Comparison of ENCODE assay signal across 8 cellular contexts in the genomic region with DNA sequence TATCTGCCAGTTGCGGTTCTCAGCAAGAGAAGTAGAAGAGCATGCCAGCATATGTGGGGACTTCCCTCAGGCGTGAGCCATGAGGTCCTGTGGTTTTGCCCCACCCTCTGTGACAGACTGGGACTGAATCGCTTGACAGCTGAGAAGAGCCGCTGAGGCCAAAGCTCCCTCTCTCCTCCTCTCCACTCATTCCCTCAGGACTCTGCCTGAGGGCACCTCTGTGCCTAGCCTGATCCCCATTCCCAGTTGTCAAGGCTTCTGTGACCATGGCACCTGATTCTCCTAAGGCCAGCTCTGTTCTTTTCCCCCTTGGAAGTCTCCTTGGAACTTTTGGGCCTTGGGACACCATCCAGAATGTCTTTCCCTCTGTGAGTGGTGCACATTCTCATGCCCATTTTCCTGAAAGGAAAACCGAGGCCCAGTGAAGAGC. TPM values are rescaled to one million over a fixed set of nuclear protein-coding genes. Genes with fewer than 3 reads are reported as not detected.
DNase-seq lines count a peak whose midpoint lies in the region; ATAC-seq and TF ChIP-seq lines count a peak whose summit lies in the region.

No MANE protein-coding gene starts in this region.

- H3K4me3 Mint-ChIP-seq in activated T-helper 1 cell treated with anti-CD3 and anti-CD28 coated beads, Interleukin-12 subunit alpha, Interleukin-12 subunit beta, Interleukin-2, Interleukin-4 antibody, amounts not matched to agents 30 ng/mL and 10 ng/mL and 1 ng/mL, durations not matched to agents 14 hours and 24 hours and 36 hours = peak overlapping the region; percentile 8
- H3K4me3 Mint-ChIP-seq in natural killer cell treated with Interleukin-12 subunit alpha and Interleukin-12 subunit beta and Interleukin-15 and Interleukin-18, amount 100 ng/mL, for 72 hours = no peak overlapping the region

- peak; percentile 77 for ATAC-seq in GM19043 (IDR thresholded peaks at IDR 0.05; ENCODE audit: low read depth, unreplicated experiment)
- ATAC-seq in natural killer cell treated with Interleukin-12 subunit alpha and Interleukin-12 subunit beta and Interleukin-15 and Interleukin-18, amount 100 ng/mL, for 72 hours = peak; percentile 72 to 74
- no peak for ATAC-seq in HG02981 (IDR thresholded peaks at IDR 0.05; ENCODE audit: unreplicated experiment)

- peak overlapping the region; percentile 71 for H2AFZ ChIP-seq in MM.1S (ENCODE audit: low read length)

- POLR2A ChIA-PET in RWPE1 (lab: Yijun Ruan, JAX; ENCODE audit: low non-redundant PET) = no interaction called here

- CTCF ChIA-PET in RWPE1 (lab: Yijun Ruan, JAX) = no interaction called here

- H3K36me3 ChIP-seq in MM.1S (replicated peaks; ENCODE audit: insufficient read depth, low read length) (no peaks in the 10 kb centered on the region), MG63 (no peaks in the 10 kb centered on the region)

- H4K20me1 ChIP-seq in MM.1S (ENCODE audit: insufficient read depth, low read length) = no peaks in the 10 kb centered on the region

- peaks cover 14% of the 10 kb centered on the region for H3K4me1 ChIP-seq in MM.1S (ENCODE audit: low read length)

- H3K9me3 Mint-ChIP-seq in activated T-helper 1 cell treated with anti-CD3 and anti-CD28 coated beads, Interleukin-12 subunit alpha, Interleukin-12 subunit beta, Interleukin-2, Interleukin-4 antibody, amounts not matched to agents 30 ng/mL and 10 ng/mL and 1 ng/mL, durations not matched to agents 14 hours and 24 hours and 36 hours = no peaks in the 10 kb centered on the region
- no peaks in the 10 kb centered on the region for H3K9me3 Mint-ChIP-seq in natural killer cell treated with Interleukin-12 subunit alpha and Interleukin-12 subunit beta and Interleukin-15 and Interleukin-18, amount 100 ng/mL, for 72 hours

- no peaks in the 10 kb centered on the region for H3K36me3 Mint-ChIP-seq in activated T-helper 1 cell treated with anti-CD3 and anti-CD28 coated beads, Interleukin-12 subunit alpha, Interleukin-12 subunit beta, Interleukin-2, Interleukin-4 antibody, amounts not matched to agents 30 ng/mL and 10 ng/mL and 1 ng/mL, durations not matched to agents 14 hours and 24 hours and 36 hours (ENCODE audit: low read depth)
- no peaks in the 10 kb centered on the region for H3K36me3 Mint-ChIP-seq in natural killer cell treated with Interleukin-12 subunit alpha and Interleukin-12 subunit beta and Interleukin-15 and Interleukin-18, amount 100 ng/mL, for 72 hours

- H3K4me2 ChIP-seq in MM.1S (ENCODE audit: low read depth, low read length) = peak overlapping the region; percentile 75

- peaks cover 4% of the 10 kb centered on the region; the same call in 1 of the 2 replicates for H3F3A ChIP-seq in MM.1S (ENCODE audit: insufficient read depth, low read length)

- TF ChIP-seq CTCF in MM.1S (IDR thresholded peaks at IDR 0.05; ENCODE audit: low read length) (no peak), RWPE1 (conservative IDR thresholded peaks at IDR 0.05; ENCODE audit: low read depth) (no peak)

- H3K27me3 ChIP-seq in MM.1S (replicated peaks; ENCODE audit: insufficient read depth, low read length) (no peaks in the 10 kb centered on the region), MG63 (no peaks in the 10 kb centered on the region)

- peaks cover 14% of the 10 kb centered on the region for H3K4me1 Mint-ChIP-seq in activated T-helper 1 cell treated with anti-CD3 and anti-CD28 coated beads, Interleukin-12 subunit alpha, Interleukin-12 subunit beta, Interleukin-2, Interleukin-4 antibody, amounts not matched to agents 30 ng/mL and 10 ng/mL and 1 ng/mL, durations not matched to agents 14 hours and 24 hours and 36 hours (ENCODE audit: low read depth)
- H3K4me1 Mint-ChIP-seq in natural killer cell treated with Interleukin-12 subunit alpha and Interleukin-12 subunit beta and Interleukin-15 and Interleukin-18, amount 100 ng/mL, for 72 hours (ENCODE audit: low read depth in 2 of 2) = peaks cover 8 to 10% of the 10 kb centered on the region in 2 donors

- intact Hi-C loops in activated T-helper 1 cell treated with anti-CD3 and anti-CD28 coated beads, Interleukin-12 subunit alpha, Interleukin-12 subunit beta, Interleukin-2, Interleukin-4 antibody, amounts not matched to agents 30 ng/mL and 10 ng/mL and 1 ng/mL, durations not matched to agents 14 hours and 24 hours and 36 hours (cut with micrococcal nuclease) = no loop called here

- DNase-seq in MM.1S (peak; percentile 91), MG63 (no peak), GM19240 (ENCODE audit: insufficient read length, low spot score) (no peak), RWPE1 (ENCODE audit: low spot score) (no peak)
- peak; percentile 25 for DNase-seq in activated T-helper 1 cell treated with anti-CD3 and anti-CD28 coated beads, Interleukin-12 subunit alpha, Interleukin-12 subunit beta, Interleukin-2, Interleukin-4 antibody, amounts not matched to agents 30 ng/mL and 10 ng/mL and 1 ng/mL, durations not matched to agents 14 hours and 24 hours and 36 hours (ENCODE audit: low spot score)
- no peak for DNase-seq in natural killer cell treated with Interleukin-12 subunit alpha and Interleukin-12 subunit beta and Interleukin-15 and Interleukin-18, amount 100 ng/mL, for 72 hours (ENCODE audit: low spot score)

- peaks cover 2% of the 10 kb centered on the region for H3K27me3 Mint-ChIP-seq in activated T-helper 1 cell treated with anti-CD3 and anti-CD28 coated beads, Interleukin-12 subunit alpha, Interleukin-12 subunit beta, Interleukin-2, Interleukin-4 antibody, amounts not matched to agents 30 ng/mL and 10 ng/mL and 1 ng/mL, durations not matched to agents 14 hours and 24 hours and 36 hours (ENCODE audit: insufficient read depth)
- no peaks in the 10 kb centered on the region for H3K27me3 Mint-ChIP-seq in natural killer cell treated with Interleukin-12 subunit alpha and Interleukin-12 subunit beta and Interleukin-15 and Interleukin-18, amount 100 ng/mL, for 72 hours

- 0 out of 2 replicates have a peak overlapping the region, but pooled peaks have one; percentile 5 for H3K27ac ChIP-seq in MM.1S (ENCODE audit: low read length)
- no peak overlapping the region for H3K27ac ChIP-seq in RWPE1

- H3K9me2 ChIP-seq in MM.1S (replicated peaks; ENCODE audit: insufficient read depth, low read length) = no peaks in the 10 kb centered on the region

- peak overlapping the region; percentile 44 for H3K27ac Mint-ChIP-seq in activated T-helper 1 cell treated with anti-CD3 and anti-CD28 coated beads, Interleukin-12 subunit alpha, Interleukin-12 subunit beta, Interleukin-2, Interleukin-4 antibody, amounts not matched to agents 30 ng/mL and 10 ng/mL and 1 ng/mL, durations not matched to agents 14 hours and 24 hours and 36 hours
- H3K27ac Mint-ChIP-seq in natural killer cell treated with Interleukin-12 subunit alpha and Interleukin-12 subunit beta and Interleukin-15 and Interleukin-18, amount 100 ng/mL, for 72 hours = no peak overlapping the region

- no peaks in the 10 kb centered on the region for H3K79me2 ChIP-seq in MM.1S (ENCODE audit: low read length)

- no peaks in the 10 kb centered on the region for H3K9me3 ChIP-seq in MM.1S (replicated peaks; ENCODE audit: insufficient read depth, low read length)
- no peaks in the 10 kb centered on the region; the same call in 1 of the 2 replicates for H3K9me3 ChIP-seq in MG63

- H3K4me3 ChIP-seq in MM.1S (ENCODE audit: low read length) (peak overlapping the region; percentile 16), MG63 (no peak overlapping the region)

- H3K9ac ChIP-seq in MM.1S (ENCODE audit: low read length) = no peak overlapping the region

RNA-seq across cellular contexts. Expression of a gene that starts 27.0 kb away (rescaled TPM):
- not detected in 2 replicates for total RNA-seq in activated T-helper 1 cell treated with anti-CD3 and anti-CD28 coated beads, Interleukin-12 subunit alpha, Interleukin-12 subunit beta, Interleukin-2, Interleukin-4 antibody, amounts not matched to agents 30 ng/mL and 10 ng/mL and 1 ng/mL, durations not matched to agents 14 hours and 24 hours and 36 hours
- total RNA-seq in natural killer cell treated with Interleukin-12 subunit alpha and Interleukin-12 subunit beta and Interleukin-15 and Interleukin-18, amount 100 ng/mL, for 72 hours = not detected
- total RNA-seq in MG63 (2014; rRNA removed; shearing (Covaris generic); ENCODE audit: low replicate concordance) = not detected in 2 replicates

RNA-seq across cellular contexts. Expression of a gene that starts 30.2 kb away (rescaled TPM):
- total RNA-seq in activated T-helper 1 cell treated with anti-CD3 and anti-CD28 coated beads, Interleukin-12 subunit alpha, Interleukin-12 subunit beta, Interleukin-2, Interleukin-4 antibody, amounts not matched to agents 30 ng/mL and 10 ng/mL and 1 ng/mL, durations not matched to agents 14 hours and 24 hours and 36 hours = not detected in 2 replicates
- total RNA-seq in natural killer cell treated with Interleukin-12 subunit alpha and Interleukin-12 subunit beta and Interleukin-15 and Interleukin-18, amount 100 ng/mL, for 72 hours = not detected
- not detected in 2 replicates for total RNA-seq in MG63 (2014; rRNA removed; shearing (Covaris generic); ENCODE audit: low replicate concordance)

RNA-seq across cellular contexts. Expression of a gene that starts 56.4 kb away (rescaled TPM):
- total RNA-seq in activated T-helper 1 cell treated with anti-CD3 and anti-CD28 coated beads, Interleukin-12 subunit alpha, Interleukin-12 subunit beta, Interleukin-2, Interleukin-4 antibody, amounts not matched to agents 30 ng/mL and 10 ng/mL and 1 ng/mL, durations not matched to agents 14 hours and 24 hours and 36 hours = 2.6 and 2.9 TPM in 2 replicates
- 1 to 10 TPM; 3.4 to 6.6 TPM for total RNA-seq in natural killer cell treated with Interleukin-12 subunit alpha and Interleukin-12 subunit beta and Interleukin-15 and Interleukin-18, amount 100 ng/mL, for 72 hours
- 0.72 TPM in 1 of 2 replicates, not detected in the other for total RNA-seq in MG63 (2014; rRNA removed; shearing (Covaris generic); ENCODE audit: low replicate concordance)

Comparison
In these comparisons a context has a peak if more than half of its experiments do, and no peak if none do; other contexts are left out.
1. DNase-seq: peak in MM.1S (single experiment) and activated T-helper 1 cell treated with anti-CD3 and anti-CD28 coated beads, Interleukin-12 subunit alpha, Interleukin-12 subunit beta, Interleukin-2, Interleukin-4 antibody, amounts not matched to agents 30 ng/mL and 10 ng/mL and 1 ng/mL, durations not matched to agents 14 hours and 24 hours and 36 hours (single experiment); none in natural killer cell treated with Interleukin-12 subunit alpha and Interleukin-12 subunit beta and Interleukin-15 and Interleukin-18, amount 100 ng/mL, for 72 hours (single experiment), MG63 (single experiment), GM19240 (single experiment) and RWPE1 (single experiment).